ENCODE assay signal across 2 cellular contexts in genomic region chr3:122314467-122314866, GRCh38.
TF ChIP-seq lines count a peak whose summit lies in the region.

No MANE protein-coding gene starts in this region.

TF ChIP-seq in HepG2, 621 proteins besides CTCF, POLR2A, EP300 and RAD21:
- TF ChIP-seq ZBTB25 (CRISPR knock-in tag; IDR thresholded peaks at IDR 0.05) (no peak), PTBP1 (IDR thresholded peaks at IDR 0.05; ENCODE audit: low read depth, low read length, poor library complexity, severe bottlenecking) (no peak), RFXANK (CRISPR knock-in tag; IDR thresholded peaks at IDR 0.05) (no peak), ZNF10 (CRISPR knock-in tag; IDR thresholded peaks at IDR 0.05; ENCODE audit: borderline replicate concordance, low read depth) (no peak), SIN3B (IDR thresholded peaks at IDR 0.05; ENCODE audit: low read length) (no peak), ZNF773 (CRISPR knock-in tag; IDR thresholded peaks at IDR 0.05; ENCODE audit: borderline replicate concordance) (no peak), FIP1L1 (IDR thresholded peaks at IDR 0.05; ENCODE audit: borderline replicate concordance, insufficient read depth, low read depth, low read length) (no peak), ZNF280B (CRISPR knock-in tag; IDR thresholded peaks at IDR 0.05; ENCODE audit: borderline replicate concordance) (no peak), PHF20 (CRISPR knock-in tag; IDR thresholded peaks at IDR 0.05) (no peak), FOXA1 (IDR thresholded peaks at IDR 0.05) (no peak), FOXA1 (CRISPR knock-in tag; IDR thresholded peaks at IDR 0.05) (no peak), IRX3 (CRISPR knock-in tag; IDR thresholded peaks at IDR 0.05; ENCODE audit: borderline replicate concordance, low read depth) (no peak)

TF ChIP-seq in SK-N-SH, 30 proteins besides CTCF, POLR2A, EP300 and RAD21:
- TF ChIP-seq NFIC (IDR thresholded peaks at IDR 0.05; ENCODE audit: borderline replicate concordance) (no peak), MEF2A (IDR thresholded peaks at IDR 0.05; ENCODE audit: borderline replicate concordance, low read depth) (no peak), FOSL2 (IDR thresholded peaks at IDR 0.05; ENCODE audit: borderline replicate concordance, low read depth) (no peak), USF1 (IDR thresholded peaks at IDR 0.05; ENCODE audit: borderline replicate concordance, low read depth) (no peak), RXRA (IDR thresholded peaks at IDR 0.05; ENCODE audit: borderline replicate concordance, low read depth) (no peak), JUND (IDR thresholded peaks at IDR 0.05) (no peak), USF2 (IDR thresholded peaks at IDR 0.05; ENCODE audit: borderline replicate concordance, low read depth, low read length) (no peak), TEAD4 (IDR thresholded peaks at IDR 0.05; ENCODE audit: borderline replicate concordance, insufficient read depth) (no peak), GATA2 (CRISPR knock-in tag; IDR thresholded peaks at IDR 0.05) (no peak), MAX (IDR thresholded peaks at IDR 0.05; ENCODE audit: low read depth) (no peak), YY1 (IDR thresholded peaks at IDR 0.05; ENCODE audit: low read depth) (no peak), REST (IDR thresholded peaks at IDR 0.05; ENCODE audit: low read depth, low read length) (no peak), EZH2phosphoT487 (IDR thresholded peaks at IDR 0.05; ENCODE audit: borderline replicate concordance, low read depth) (no peak), FOXJ3 (CRISPR knock-in tag; IDR thresholded peaks at IDR 0.05) (no peak), NRF1 (IDR thresholded peaks at IDR 0.05; ENCODE audit: low read depth, low read length) (no peak), TAF1 (IDR thresholded peaks at IDR 0.05; ENCODE audit: borderline replicate concordance, low read depth, low read length) (no peak)
TF ChIP-seq in SK-N-SH: peak in this region for 0.
